In the genomic region with DNA sequence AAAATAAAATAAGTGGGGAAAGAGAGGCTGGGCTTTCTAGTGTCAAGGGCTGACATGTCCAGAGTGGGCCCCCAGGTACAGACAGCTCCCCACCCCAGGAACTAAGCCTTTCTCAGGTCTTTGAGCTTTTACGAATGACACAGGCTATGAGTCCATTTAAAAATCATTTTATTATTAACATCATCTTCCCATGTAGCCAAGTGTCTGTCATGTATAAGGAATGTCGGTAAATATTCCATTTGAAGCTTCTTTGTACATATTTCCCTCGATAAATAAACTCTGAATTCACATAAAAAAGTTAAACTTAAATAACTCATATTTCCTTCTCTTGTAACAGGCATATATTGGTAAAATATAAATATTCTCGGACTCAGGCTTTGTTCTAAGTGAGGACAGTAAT, we compare ENCODE assay signal across 1 cellular context.
TF ChIP-seq lines count a peak whose summit lies in the region.

No MANE protein-coding gene starts in this region.

TF ChIP-seq in IMR-90, 13 proteins besides CTCF, POLR2A, EP300 and RAD21 (continued from another document):
- TF ChIP-seq, protein P1, sequence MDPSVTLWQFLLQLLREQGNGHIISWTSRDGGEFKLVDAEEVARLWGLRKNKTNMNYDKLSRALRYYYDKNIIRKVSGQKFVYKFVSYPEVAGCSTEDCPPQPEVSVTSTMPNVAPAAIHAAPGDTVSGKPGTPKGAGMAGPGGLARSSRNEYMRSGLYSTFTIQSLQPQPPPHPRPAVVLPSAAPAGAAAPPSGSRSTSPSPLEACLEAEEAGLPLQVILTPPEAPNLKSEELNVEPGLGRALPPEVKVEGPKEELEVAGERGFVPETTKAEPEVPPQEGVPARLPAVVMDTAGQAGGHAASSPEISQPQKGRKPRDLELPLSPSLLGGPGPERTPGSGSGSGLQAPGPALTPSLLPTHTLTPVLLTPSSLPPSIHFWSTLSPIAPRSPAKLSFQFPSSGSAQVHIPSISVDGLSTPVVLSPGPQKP (IDR thresholded peaks at IDR 0.05; ENCODE audit: borderline replicate concordance, low read depth, low read length), result no peak
- TF ChIP-seq MAZ (IDR thresholded peaks at IDR 0.05; ENCODE audit: borderline replicate concordance, low read depth, low read length), result no peak
- TF ChIP-seq FOS (IDR thresholded peaks at IDR 0.05; ENCODE audit: low read depth, low read length), result no peak
- no peak for TF ChIP-seq MAFK (IDR thresholded peaks at IDR 0.05; ENCODE audit: low read depth, low read length)
